ENCODE assay signal across 18 cellular contexts in genomic region chr3:184389384-184389783, GRCh38. TPM values are rescaled to one million over a fixed set of nuclear protein-coding genes. Genes with fewer than 3 reads are reported as not detected.
DNase-seq lines count a peak whose midpoint lies in the region; ATAC-seq and TF ChIP-seq lines count a peak whose summit lies in the region.
"Had no signal": no experiment of that assay in that cellular context is flagged by ENCODE, and none has a peak within 500 bp of the region (broad histone marks: within the 10 kb centered on the region; RNA-seq: fewer than 3 reads in every experiment).

No MANE protein-coding gene starts in this region.

- POLR2A ChIA-PET in WTC11 (lab: Charles Lee), result no interaction called here

- H3K36me3 ChIP-seq in H7 (replicated peaks; ENCODE audit: control insufficient read depth, insufficient read depth, low read length) (no peaks in the 10 kb centered on the region), endodermal cell (ENCODE audit: control insufficient read depth, insufficient read depth, low read length) (no peaks in the 10 kb centered on the region)
- H3K36me3 ChIP-seq: BLaER1 had no signal

- H3K9ac ChIP-seq in endodermal cell (ENCODE audit: extremely low read depth, low read length, poor library complexity, severe bottlenecking), result no peak overlapping the region
- H3K9ac ChIP-seq: BLaER1 had no signal

- H3K36me3 Mint-ChIP-seq in WTC11 (no peaks in the 10 kb centered on the region), nephron progenitor cell (ENCODE audit: low read depth) (no peaks in the 10 kb centered on the region), endodermal cell (ENCODE audit: low read depth) (peaks cover 2% of the 10 kb centered on the region)
- H3K36me3 Mint-ChIP-seq: CD14-positive monocyte; CD4-positive, alpha-beta memory T cell had no signal

- H3K9me3 Mint-ChIP-seq in WTC11, result no peaks in the 10 kb centered on the region
- H3K9me3 Mint-ChIP-seq in nephron progenitor cell, result no peaks in the 10 kb centered on the region
- no peaks in the 10 kb centered on the region for H3K9me3 Mint-ChIP-seq in endodermal cell
- H3K9me3 Mint-ChIP-seq: HFFc6 had no signal

- 83% methylated on average over 5 of the region's 5 CpGs; no CpG with 5 or more reads in 1 of the 2 experiments for WGBS in endodermal cell (ENCODE audit: insufficient coverage in 1 of 2, insufficient read length in 1 of 2), 2 experiments

- H3K27me3 ChIP-seq in H7 (ENCODE audit: control insufficient read depth, insufficient read depth, low read length) (no peaks in the 10 kb centered on the region), endodermal cell (ENCODE audit: control insufficient read depth, insufficient read depth, low read length, poor library complexity, severe bottlenecking) (no peaks in the 10 kb centered on the region)
- H3K27me3 ChIP-seq: BLaER1 had no signal

- H3K4me1 Mint-ChIP-seq in WTC11, result peaks cover 4% of the 10 kb centered on the region; the same call in 1 of the 2 replicates
- peaks cover 10% of the 10 kb centered on the region for H3K4me1 Mint-ChIP-seq in nephron progenitor cell
- H3K4me1 Mint-ChIP-seq in endodermal cell, result no peaks in the 10 kb centered on the region
- H3K4me1 Mint-ChIP-seq: CD4-positive, alpha-beta memory T cell had no signal

- no peak overlapping the region for H3K27ac ChIP-seq in endodermal cell (ENCODE audit: low read depth, low read length)
- H3K27ac ChIP-seq: BLaER1 had no signal

- H3K27me3 Mint-ChIP-seq in WTC11 (ENCODE audit: low read depth), result peaks cover 2% of the 10 kb centered on the region; the same call in 1 of the 2 replicates
- peaks cover 7% of the 10 kb centered on the region for H3K27me3 Mint-ChIP-seq in nephron progenitor cell (ENCODE audit: low read depth, poor library complexity)
- H3K27me3 Mint-ChIP-seq in endodermal cell (ENCODE audit: insufficient read depth), result peaks cover 5% of the 10 kb centered on the region

- no peak overlapping the region for H3K4me3 Mint-ChIP-seq in WTC11
- H3K4me3 Mint-ChIP-seq in nephron progenitor cell, result no peak overlapping the region
- no peak overlapping the region for H3K4me3 Mint-ChIP-seq in endodermal cell
- H3K4me3 Mint-ChIP-seq: CD4-positive, alpha-beta memory T cell; HFFc6 had no signal

- no peaks in the 10 kb centered on the region for H3K4me1 ChIP-seq in endodermal cell (ENCODE audit: control insufficient read depth, insufficient read depth, low read length)
- H3K4me1 ChIP-seq: BLaER1 had no signal

- peak; percentile 57 for DNase-seq in H7
- DNase-seq in WTC11 (ENCODE audit: low spot score), result no peak
- DNase-seq in nephron progenitor cell, result peak; percentile 22
- DNase-seq in NCI-H2107 (lab: John Stamatoyannopoulos, UW), result no peak
- no peak for DNase-seq in endodermal cell
- no peak for DNase-seq in COR-L47 (lab: John Stamatoyannopoulos, UW)
- DNase-seq in cerebellar nuclear complex (lab: John Stamatoyannopoulos, UW), result no peak
- DNase-seq: 8988T; Calu3; CD4-positive, alpha-beta memory T cell; DMS79 treated with DMSO at 0.1 percent for 48 hours; GF-D8; HCEC 1CT; HFFc6 had no signal

- no peaks in the 10 kb centered on the region for H3K9me3 ChIP-seq in endodermal cell (ENCODE audit: control insufficient read depth, low read length)
- H3K9me3 ChIP-seq: BLaER1 had no signal

- CTCF ChIA-PET in WTC11 (lab: Charles Lee), result interaction anchor here (0.5 to 1.7 kb wide), 3 partner anchors 17 to 28 kb away, joined by 3 to 8 read pairs (median 8); no protein-coding TSS in a partner anchor

- H3K4me3 ChIP-seq in H7 (ENCODE audit: insufficient read depth, low read depth, low read length), result no peak overlapping the region
- no peak overlapping the region for H3K4me3 ChIP-seq in endodermal cell (ENCODE audit: low read length)
- H3K4me3 ChIP-seq: BLaER1 had no signal

- peak; percentile 29; the same call in 1 of the 2 replicates for ATAC-seq in WTC11

- H3K27ac Mint-ChIP-seq in WTC11 (no peak overlapping the region), nephron progenitor cell (peak overlapping the region; percentile 24), endodermal cell (no peak overlapping the region)
- H3K27ac Mint-ChIP-seq: CD14-positive monocyte; CD4-positive, alpha-beta memory T cell; HFFc6 had no signal

- no peak for TF ChIP-seq CTCF in WTC11 (IDR thresholded peaks at IDR 0.05)
- TF ChIP-seq CTCF in nephron progenitor cell (IDR thresholded peaks at IDR 0.05), result no peak
- TF ChIP-seq CTCF in endodermal cell (conservative IDR thresholded peaks at IDR 0.05), result no peak

TF ChIP-seq in WTC11, 78 proteins besides CTCF, POLR2A, EP300 and RAD21 (continues in another document):
- TF ChIP-seq ZBTB21 (CRISPR knock-in tag; IDR thresholded peaks at IDR 0.05; ENCODE audit: borderline replicate concordance) (no peak), ZNF121 (CRISPR knock-in tag; IDR thresholded peaks at IDR 0.05) (no peak), MXD4 (CRISPR knock-in tag; IDR thresholded peaks at IDR 0.05; ENCODE audit: borderline replicate concordance) (no peak), IRF1 (CRISPR knock-in tag; IDR thresholded peaks at IDR 0.05) (no peak), AFF4 (CRISPR knock-in tag; IDR thresholded peaks at IDR 0.05; ENCODE audit: borderline replicate concordance) (no peak), FOXJ3 (CRISPR knock-in tag; IDR thresholded peaks at IDR 0.05; ENCODE audit: borderline replicate concordance) (no peak), SP1 (CRISPR knock-in tag; conservative IDR thresholded peaks at IDR 0.05) (no peak)

RNA-seq across cellular contexts. Expression of gene CHRD, which starts 9.5 kb away (rescaled TPM):
- 4.5 and 10.5 TPM in 2 replicates for total RNA-seq in H7 (2014; rRNA removed; shearing (Covaris generic))
- total RNA-seq in WTC11 (2021) (1.3 to 2.7 TPM (median 1.8 TPM) in 3 replicates), endodermal cell (10 to 100 TPM in 1 of 2 donors, 1 to 10 TPM in 1; 5.0 to 17.4 TPM)
- polyA plus RNA-seq in endodermal cell (2013, experiment 1 of 2), result 8.2 TPM
- 6.7 TPM for polyA plus RNA-seq in endodermal cell (2013, experiment 2 of 2)
- total RNA-seq: Calu3; CD4-positive, alpha-beta memory T cell had no signal
- polyA plus RNA-seq: CD14-positive monocyte; CD4-positive, alpha-beta memory T cell had no signal

RNA-seq across cellular contexts. Expression of gene THPO, which starts 11.4 kb away (rescaled TPM):
- total RNA-seq in H7 (2014; rRNA removed; shearing (Covaris generic)), result 0.80 and 1.3 TPM in 2 replicates
- total RNA-seq in WTC11 (2021) (0.55 to 1.4 TPM (median 1.0 TPM) in 3 replicates), endodermal cell (1 to 10 TPM; 1.4 to 1.7 TPM)
- 1.2 TPM for polyA plus RNA-seq in endodermal cell (2013, experiment 1 of 2)
- 1.4 TPM for polyA plus RNA-seq in endodermal cell (2013, experiment 2 of 2)
- total RNA-seq: A673; Calu3; CD4-positive, alpha-beta memory T cell; HFFc6 had no signal
- polyA plus RNA-seq: AG04450; CD14-positive monocyte; CD4-positive, alpha-beta memory T cell had no signal

RNA-seq across cellular contexts. Expression of gene POLR2H, which starts 27.9 kb away (rescaled TPM):
- 92.8 and 100 TPM in 2 replicates for total RNA-seq in H7 (2014; rRNA removed; shearing (Covaris generic))
- 117 to 133 TPM (median 118 TPM) in 3 replicates for total RNA-seq in WTC11 (2021)
- total RNA-seq in endodermal cell, result 100 to 1,000 TPM in 1 of 2 donors, 10 to 100 TPM in 1; 95.9 to 117 TPM
- 119 TPM for polyA plus RNA-seq in endodermal cell (2013, experiment 1 of 2)
- 99.0 TPM for polyA plus RNA-seq in endodermal cell (2013, experiment 2 of 2)

RNA-seq across cellular contexts. Expression of gene CLCN2, which starts 28.0 kb away (rescaled TPM):
- total RNA-seq in H7 (2014; rRNA removed; shearing (Covaris generic)), result 17.1 and 22.3 TPM in 2 replicates
- 15.7 to 22.6 TPM (median 17.0 TPM) in 3 replicates for total RNA-seq in WTC11 (2021)
- total RNA-seq in endodermal cell, result 10 to 100 TPM; 32.4 to 38.4 TPM
- polyA plus RNA-seq in endodermal cell (2013, experiment 1 of 2), result 27.9 TPM
- polyA plus RNA-seq in endodermal cell (2013, experiment 2 of 2), result 23.3 TPM

RNA-seq across cellular contexts. Expression of gene FAM131A, which starts 52.0 kb away (rescaled TPM):
- total RNA-seq in H7 (2014; rRNA removed; shearing (Covaris generic)), result 36.9 and 41.1 TPM in 2 replicates
- 20.3 to 23.0 TPM (median 20.4 TPM) in 3 replicates for total RNA-seq in WTC11 (2021)
- total RNA-seq in endodermal cell, result 10 to 100 TPM; 18.3 to 24.1 TPM
- polyA plus RNA-seq in endodermal cell (2013, experiment 1 of 2), result 28.0 TPM
- polyA plus RNA-seq in endodermal cell (2013, experiment 2 of 2), result 25.5 TPM

Comparison
In these comparisons a context has a peak if more than half of its experiments do, and no peak if none do; other contexts are left out.
1. DNase-seq: peak in H7 (single experiment) and nephron progenitor cell (single experiment); none in WTC11 (single experiment), NCI-H2107 (single experiment), endodermal cell (single experiment), COR-L47 (single experiment) and cerebellar nuclear complex (0 of 2).